In the genomic region with DNA sequence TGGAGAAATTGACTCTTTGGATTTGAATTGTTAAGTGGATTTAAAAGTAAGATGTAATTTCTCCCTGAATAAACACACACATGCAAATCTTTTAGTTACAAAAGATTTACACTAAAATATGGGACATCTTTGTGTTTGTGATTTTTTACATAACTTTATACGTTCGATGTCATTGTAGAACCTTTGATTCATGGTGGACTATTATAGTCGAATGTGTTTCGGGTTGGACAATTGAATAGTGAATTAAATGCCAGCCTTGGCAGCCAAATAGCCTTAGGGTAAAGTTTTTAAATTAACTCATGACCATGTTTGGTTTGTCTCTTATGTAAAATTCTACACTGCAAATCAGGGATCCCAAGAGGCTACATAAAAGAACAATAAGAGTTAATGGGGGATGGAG, we compare ENCODE assay signal across 20 cellular contexts.
"Had no signal": no experiment of that assay in that cellular context is flagged by ENCODE, and none has a peak within 500 bp of the region (broad histone marks: within the 10 kb centered on the region; RNA-seq: fewer than 3 reads in every experiment).

No MANE protein-coding gene starts in this region.

- DNase-seq: activated B cell treated with CpG ODN at 0.5 μM for 24 hours; activated CD4-positive, alpha-beta memory T cell treated with anti-CD3 and anti-CD28 coated beads for 36 hours; activated CD4-positive, alpha-beta T cell treated with anti-CD3 and anti-CD28 coated beads for 36 hours; activated effector memory CD4-positive, alpha-beta T cell treated with Interleukin-2 at 50 U/mL for 16 hours; activated naive CD4-positive, alpha-beta T cell treated with anti-CD3 and anti-CD28 coated beads for 36 hours; activated naive CD8-positive, alpha-beta T cell treated with anti-CD3 and anti-CD28 coated beads, Interleukin-2, amount 10 ng/mL, durations not matched to agents 7 days and 5 days; activated T-cell treated with anti-CD3 and anti-CD28 coated beads, Interleukin-2, amount 50 U/mL, for 72 hours; amniotic stem cell; colonic mucosa; dorsolateral prefrontal cortex; effector memory CD8-positive, alpha-beta T cell; glutamatergic neuron; left ventricle myocardium superior; mammary epithelial cell; naive thymus-derived CD8-positive, alpha-beta T cell; retina; stimulated activated CD4-positive, alpha-beta T cell treated with anti-CD3 and anti-CD28 coated beads, Interleukin-2, amount 100 ng/mL, for 48 hours; stimulated activated CD8-positive, alpha-beta memory T cell treated with anti-CD3 and anti-CD28 coated beads, Interleukin-4, amount 100 ng/mL, for 48 hours; stimulated activated naive CD4-positive, alpha-beta T cell had no signal

- ATAC-seq: activated CD4-positive, alpha-beta T cell treated with anti-CD3 and anti-CD28 coated beads for 36 hours; activated T-cell treated with anti-CD3 and anti-CD28 coated beads, Interleukin-2, amount 50 U/mL, for 72 hours; effector memory CD8-positive, alpha-beta T cell; esophagus mucosa; left ventricle myocardium superior; naive thymus-derived CD8-positive, alpha-beta T cell had no signal
